In genomic region chr13:97786510-97786909, GRCh38 we compare ENCODE assay signal across 16 cellular contexts.
DNase-seq lines count a peak whose midpoint lies in the region; ATAC-seq and TF ChIP-seq lines count a peak whose summit lies in the region.
"Had no signal": no experiment of that assay in that cellular context is flagged by ENCODE, and none has a peak within 500 bp of the region (broad histone marks: within the 10 kb centered on the region; RNA-seq: fewer than 3 reads in every experiment).

No MANE protein-coding gene starts in this region.

- H3K9me3 ChIP-seq in breast epithelium (peaks cover 15 to 32% of the 10 kb centered on the region in 2 donors), adipocyte (ENCODE audit: control insufficient read depth, low read length) (peaks cover 30% of the 10 kb centered on the region), stomach (peaks cover 0 to 32% (median 11%) of the 10 kb centered on the region in 4 donors)

- intact Hi-C loops in MCF 10A (cut with micrococcal nuclease) (no loop called here), breast epithelium (cut with DNase I; ENCODE audit: low total_unique reads) (no loop called here), stomach (cut with DNase I; ENCODE audit: low total_unique reads) (no loop called here), Calu3 (cut with micrococcal nuclease; ENCODE audit: unreplicated experiment) (no loop called here)

- H3K27ac Mint-ChIP-seq in MCF 10A (ENCODE audit: low read depth, unreplicated experiment) (peak overlapping the region; percentile 89), neural crest cell (ENCODE audit: unreplicated experiment) (peak overlapping the region; percentile 50), Calu3 (ENCODE audit: unreplicated experiment) (no peak overlapping the region)

- H3K27me3 Mint-ChIP-seq in MCF 10A (ENCODE audit: insufficient read depth, unreplicated experiment) (no peaks in the 10 kb centered on the region), neural crest cell (ENCODE audit: low read depth) (no peaks in the 10 kb centered on the region), Calu3 (ENCODE audit: unreplicated experiment) (no peaks in the 10 kb centered on the region)

- no peak overlapping the region for H3K4me3 Mint-ChIP-seq in MCF 10A (ENCODE audit: unreplicated experiment)
- no peak overlapping the region for H3K4me3 Mint-ChIP-seq in neural crest cell
- no peak overlapping the region for H3K4me3 Mint-ChIP-seq in Calu3 (ENCODE audit: low read depth, unreplicated experiment)
- H3K4me3 Mint-ChIP-seq: H9 had no signal

- CTCF ChIA-PET in MCF 10A (lab: Yijun Ruan, JAX) (interaction anchor here (0.7 to 2.9 kb wide), 2 partner anchors 12 to 313 kb away, joined by 3 to 21 read pairs; no protein-coding TSS in a partner anchor), Calu3 (lab: Charles Lee) (no interaction called here)

- H3K4me1 Mint-ChIP-seq in MCF 10A (ENCODE audit: insufficient read depth, unreplicated experiment): peaks cover 27% of the 10 kb centered on the region
- no peaks in the 10 kb centered on the region for H3K4me1 Mint-ChIP-seq in neural crest cell
- H3K4me1 Mint-ChIP-seq in Calu3 (ENCODE audit: low read depth, unreplicated experiment): no peaks in the 10 kb centered on the region
- H3K4me1 Mint-ChIP-seq: CD4-positive, CD25-positive, alpha-beta regulatory T cell; H9 had no signal

- H3K27me3 ChIP-seq in breast epithelium: no peaks in the 10 kb centered on the region
- H3K27me3 ChIP-seq in adipocyte (replicated peaks; ENCODE audit: control insufficient read depth, insufficient read depth, low read length): no peaks in the 10 kb centered on the region
- H3K27me3 ChIP-seq in stomach: no peaks in the 10 kb centered on the region
- H3K27me3 ChIP-seq: BLaER1 treated with 17β-estradiol and CSF1 and Interleukin-3, amounts not matched to agents 10 nM and 100 nM had no signal

- DNase-seq in MCF 10A (ENCODE audit: unreplicated experiment) (peak; percentile 26), breast epithelium (ENCODE audit: low spot score in 2 of 2) (no peak), adipocyte (ENCODE audit: low read depth) (peak; percentile 8), fibroblast of gingiva (ENCODE audit: low read depth) (peak; percentile 4), neural crest cell (ENCODE audit: low read depth, low spot score) (no peak), stomach (no peak), Calu3 (no peak)
- DNase-seq: ACHN; CD4-positive, CD25-positive, alpha-beta regulatory T cell; DMS 273 treated with DMSO at 0.1 percent for 48 hours; GOT3; H9 had no signal

- TF ChIP-seq POLR2A in breast epithelium (IDR thresholded peaks at IDR 0.05): no peak
- TF ChIP-seq POLR2A in stomach (IDR thresholded peaks at IDR 0.05): no peak

- no peak overlapping the region for H3K4me3 ChIP-seq in breast epithelium
- H3K4me3 ChIP-seq in adipocyte (ENCODE audit: low read length): peak overlapping the region; percentile 32
- no peak overlapping the region for H3K4me3 ChIP-seq in stomach
- H3K4me3 ChIP-seq: BLaER1 treated with 17β-estradiol and CSF1 and Interleukin-3, amounts not matched to agents 10 nM and 100 nM; GM12878 had no signal

- BruUV-seq in MCF 10A (replicated peaks; lab: Mats Ljungman, UMichigan) (no TSS peak), Calu3 (replicated peaks; lab: Mats Ljungman, UMichigan) (no TSS peak)

- TF ChIP-seq CTCF in MCF 10A (IDR thresholded peaks at IDR 0.05; ENCODE audit: unreplicated experiment) (no peak), breast epithelium (IDR thresholded peaks at IDR 0.05) (no peak), neural crest cell (conservative IDR thresholded peaks at IDR 0.05) (no peak), stomach (IDR thresholded peaks at IDR 0.05) (no peak), Calu3 (IDR thresholded peaks at IDR 0.05; ENCODE audit: unreplicated experiment) (no peak)

- H3K36me3 Mint-ChIP-seq in MCF 10A (ENCODE audit: insufficient read depth, unreplicated experiment): no peaks in the 10 kb centered on the region
- peaks cover 6% of the 10 kb centered on the region for H3K36me3 Mint-ChIP-seq in neural crest cell (ENCODE audit: low read depth)
- H3K36me3 Mint-ChIP-seq in Calu3 (ENCODE audit: insufficient read depth, unreplicated experiment): no peaks in the 10 kb centered on the region
- H3K36me3 Mint-ChIP-seq: CD4-positive, CD25-positive, alpha-beta regulatory T cell had no signal

- H3K9me3 Mint-ChIP-seq in MCF 10A (ENCODE audit: unreplicated experiment): peaks cover 6% of the 10 kb centered on the region
- peaks cover 19% of the 10 kb centered on the region for H3K9me3 Mint-ChIP-seq in neural crest cell
- H3K9me3 Mint-ChIP-seq in Calu3 (ENCODE audit: low read depth, unreplicated experiment): no peaks in the 10 kb centered on the region

- ATAC-seq in HG03175 (IDR thresholded peaks at IDR 0.05; ENCODE audit: unreplicated experiment): no peak
- ATAC-seq: GM12878 had no signal

- H3K27ac ChIP-seq in breast epithelium: no peak overlapping the region
- H3K27ac ChIP-seq in stomach: no peak overlapping the region
- H3K27ac ChIP-seq: 22Rv1; BLaER1 treated with 17β-estradiol and CSF1 and Interleukin-3, amounts not matched to agents 10 nM and 100 nM had no signal

- POLR2A ChIA-PET in MCF 10A (lab: Yijun Ruan, JAX): interaction anchor here (1.0 to 3.1 kb wide), 2 partner anchors 12 to 354 kb away, joined by 6 to 12 read pairs; no protein-coding TSS in a partner anchor

- 69 to 91% (median 76%) methylated on average over 1 of the region's 1 CpG for WGBS in stomach, 5 donors

- H3K4me1 ChIP-seq in breast epithelium (no peaks in the 10 kb centered on the region), adipocyte (ENCODE audit: control insufficient read depth, insufficient read depth, low read length) (peaks cover 14% of the 10 kb centered on the region), stomach (no peaks in the 10 kb centered on the region)

- H3K36me3 ChIP-seq in breast epithelium (no peaks in the 10 kb centered on the region), adipocyte (ENCODE audit: control insufficient read depth, insufficient read depth, low read length, severe bottlenecking) (no peaks in the 10 kb centered on the region), stomach (no peaks in the 10 kb centered on the region)
- H3K36me3 ChIP-seq: BLaER1 treated with 17β-estradiol and CSF1 and Interleukin-3, amounts not matched to agents 10 nM and 100 nM had no signal

- H3K9ac ChIP-seq in adipocyte (ENCODE audit: low read length): no peak overlapping the region
- H3K9ac ChIP-seq: BLaER1 treated with 17β-estradiol and CSF1 and Interleukin-3, amounts not matched to agents 10 nM and 100 nM had no signal

- no peak for TF ChIP-seq EP300 in stomach (IDR thresholded peaks at IDR 0.05)

Comparison
In these comparisons a context has a peak if more than half of its experiments do, and no peak if none do; other contexts are left out.
1. DNase-seq: peak in MCF 10A (single experiment), adipocyte (single experiment) and fibroblast of gingiva (single experiment); none in breast epithelium (0 of 2), neural crest cell (single experiment), stomach (single experiment) and Calu3 (single experiment).